14 cellular contexts compared by ENCODE assay signal in the genomic region with DNA sequence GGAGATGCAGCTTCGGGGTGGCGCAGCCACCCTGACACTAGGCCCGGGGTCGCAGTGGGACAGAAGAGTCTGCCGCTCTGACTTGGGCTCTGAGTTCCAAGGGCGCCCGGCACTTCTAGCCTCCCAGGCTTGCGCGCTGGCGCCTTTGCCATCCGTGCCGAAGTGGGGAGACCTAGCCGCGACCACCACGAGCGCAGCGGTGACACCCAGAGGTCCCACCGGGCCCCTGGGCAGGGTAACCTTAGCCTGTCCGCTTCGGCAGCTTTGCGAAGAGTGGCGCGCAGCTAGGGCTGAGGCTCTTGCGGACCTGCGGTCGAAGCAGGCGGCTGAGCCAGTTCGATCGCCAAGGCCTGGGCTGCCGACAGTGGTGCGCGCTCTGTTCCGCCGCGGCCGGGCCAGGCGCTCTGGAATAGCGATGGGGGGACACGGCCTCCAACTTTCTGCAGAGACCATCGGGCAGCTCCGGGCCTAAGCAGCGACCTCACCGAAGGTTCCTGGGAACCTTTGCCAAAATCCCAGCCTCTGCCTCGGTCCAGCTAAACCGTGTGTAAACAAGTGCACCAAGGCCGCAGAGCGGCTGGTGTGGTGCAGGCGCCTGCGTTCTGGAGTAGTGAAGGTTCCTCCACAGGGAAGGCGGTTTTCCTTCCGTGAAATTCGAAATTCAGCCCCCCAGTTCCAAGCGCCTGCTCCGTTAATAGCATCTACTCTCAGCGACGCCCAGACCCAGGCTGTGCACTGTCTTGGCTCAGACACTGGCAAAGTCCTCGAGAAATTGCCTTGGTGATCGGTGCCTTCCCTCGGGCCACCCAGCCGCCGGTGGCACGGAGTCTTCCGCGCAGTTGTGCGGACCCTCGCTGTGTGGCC. TPM values are rescaled to one million over a fixed set of nuclear protein-coding genes. Genes with fewer than 3 reads are reported as not detected.
DNase-seq lines count a peak whose midpoint lies in the region; ATAC-seq and TF ChIP-seq lines count a peak whose summit lies in the region.
"Had no signal": no experiment of that assay in that cellular context is flagged by ENCODE, and none has a peak within 500 bp of the region (broad histone marks: within the 10 kb centered on the region; RNA-seq: fewer than 3 reads in every experiment).

No MANE protein-coding gene starts in this region.

- no TSS peak for BruUV-seq in mammary epithelial cell (replicated peaks; lab: Mats Ljungman, UMichigan)

- no peaks in the 10 kb centered on the region for H3K9me3 ChIP-seq in breast epithelium
- H3K9me3 ChIP-seq in mammary epithelial cell (replicated peaks; ENCODE audit: insufficient read depth, low read length) = no peaks in the 10 kb centered on the region
- H3K9me3 ChIP-seq in thoracic aorta = no peaks in the 10 kb centered on the region
- H3K9me3 ChIP-seq in GM23248 (ENCODE audit: low read depth) = no peaks in the 10 kb centered on the region

- ATAC-seq in naive thymus-derived CD8-positive, alpha-beta T cell = no peak
- ATAC-seq in thoracic aorta (ENCODE audit: insufficient number of reproducible peaks, low FRiP score, low read depth) = no peak
- no peak for ATAC-seq in GM18873 (IDR thresholded peaks at IDR 0.05; ENCODE audit: low FRiP score, unreplicated experiment)
- ATAC-seq in HG03135 (IDR thresholded peaks at IDR 0.05; ENCODE audit: unreplicated experiment) = no peak
- ATAC-seq: stimulated activated memory B cell treated with anti-CD40 and anti-IgM and Interleukin-4, amounts not matched to agents 10 μg/mL and 1 μg/mL and 100 μg/mL, for 72 hours had no signal

- H3K4me3 ChIP-seq in breast epithelium = peak overlapping the region in 2 of 3 donors; percentile 7 to 55
- H3K4me3 ChIP-seq in mammary epithelial cell (replicated peaks in 1 of 3; ENCODE audit: insufficient read depth in 1 of 3, low read depth in 2 of 3, low read length in 3 of 3) = no peak overlapping the region
- H3K4me3 ChIP-seq in thoracic aorta = peak overlapping the region; percentile 30
- H3K4me3 ChIP-seq in GM23248 = no peak overlapping the region

- H3K27ac ChIP-seq in breast epithelium (no peak overlapping the region), mammary epithelial cell (ENCODE audit: insufficient read depth, low read depth, low read length) (no peak overlapping the region), thoracic aorta (no peak overlapping the region), GM23248 (no peak overlapping the region)

- in situ Hi-C loops in mammary epithelial cell (cut with MboI; ENCODE audit: low sequenced_read_pairs in 2 of 2) (no loop called here), GM23248 (cut with MboI) (no loop called here)

- H3K36me3 ChIP-seq in breast epithelium (no peaks in the 10 kb centered on the region), mammary epithelial cell (ENCODE audit: insufficient read depth, low read length) (no peaks in the 10 kb centered on the region), thoracic aorta (no peaks in the 10 kb centered on the region), GM23248 (ENCODE audit: low read depth) (no peaks in the 10 kb centered on the region)

- H3K27ac Mint-ChIP-seq in endothelial cell (ENCODE audit: unreplicated experiment) = no peak overlapping the region
- H3K27ac Mint-ChIP-seq in naive thymus-derived CD8-positive, alpha-beta T cell = no peak overlapping the region
- H3K27ac Mint-ChIP-seq: memory B cell; stimulated activated memory B cell treated with anti-CD40 and anti-IgM and Interleukin-4, amounts not matched to agents 10 μg/mL and 1 μg/mL and 100 μg/mL, for 72 hours had no signal

- H3K27me3 Mint-ChIP-seq in endothelial cell (ENCODE audit: unreplicated experiment) = peaks cover 39% of the 10 kb centered on the region
- H3K27me3 Mint-ChIP-seq in naive thymus-derived CD8-positive, alpha-beta T cell = peaks cover 42 to 89% (median 63%) of the 10 kb centered on the region in 5 donors

- H3F3A ChIP-seq in GM23248 (ENCODE audit: insufficient read depth) = no peaks in the 10 kb centered on the region

- H2AFZ ChIP-seq in mammary epithelial cell (ENCODE audit: low read depth, low read length) (no peak overlapping the region), GM23248 (no peak overlapping the region; the same call in 1 of the 2 replicates)

- dilution Hi-C loops in mammary epithelial cell (cut with HindIII; ENCODE audit: low sequenced_read_pairs) = no loop called here

- CTCF ChIA-PET in mammary epithelial cell (lab: Charles Lee; ENCODE audit: low non-redundant PET) = no interaction called here

- POLR2A ChIA-PET in naive thymus-derived CD8-positive, alpha-beta T cell (lab: Charles Lee) = no interaction called here

- 11% methylated on average over 29 of the region's 66 CpGs for WGBS in mammary epithelial cell (ENCODE audit: low coverage, missing lambda C conversion rate)
- 5 to 8% methylated on average over 64 to 66 of the region's 66 CpGs for WGBS in GM23248 (ENCODE audit: low coverage in 1 of 2, low lambda C conversion rate in 2 of 2, missing lambda C conversion rate in 2 of 2), 2 experiments

- H3K27me3 ChIP-seq in breast epithelium (peaks cover 4 to 99% of the 10 kb centered on the region in 2 donors), mammary epithelial cell (ENCODE audit: insufficient read depth, low read length) (peaks cover 73% of the 10 kb centered on the region), thoracic aorta (replicated peaks; ENCODE audit: insufficient read depth) (peaks cover 17% of the 10 kb centered on the region), GM23248 (replicated peaks; ENCODE audit: insufficient read depth) (peaks cover 94% of the 10 kb centered on the region)

- no peaks in the 10 kb centered on the region for H3K9me2 ChIP-seq in GM23248 (ENCODE audit: insufficient read depth)

- H3K79me2 ChIP-seq in mammary epithelial cell (ENCODE audit: insufficient read depth, low read length) (no peaks in the 10 kb centered on the region), GM23248 (ENCODE audit: insufficient read depth) (no peaks in the 10 kb centered on the region)

- TF ChIP-seq POLR2A in breast epithelium (IDR thresholded peaks at IDR 0.05) = no peak

- no peak for TF ChIP-seq CTCF in breast epithelium (IDR thresholded peaks at IDR 0.05)
- no peak for TF ChIP-seq CTCF in mammary epithelial cell (conservative IDR thresholded peaks at IDR 0.05 in 1 of 2, IDR thresholded peaks at IDR 0.05 in 1 of 2; ENCODE audit: extremely low read depth in 1 of 2, insufficient read depth in 1 of 2, low read depth in 1 of 2, low read length in 2 of 2)
- TF ChIP-seq CTCF in endothelial cell (IDR thresholded peaks at IDR 0.05; ENCODE audit: unreplicated experiment) = no peak
- TF ChIP-seq CTCF in thoracic aorta (IDR thresholded peaks at IDR 0.05) = no peak

- intact Hi-C loops in breast epithelium (cut with DNase I; ENCODE audit: low total_unique reads) = no loop called here
- intact Hi-C loops in mammary epithelial cell (cut with micrococcal nuclease) = no loop called here

- H3K9ac ChIP-seq in mammary epithelial cell (ENCODE audit: insufficient read depth, low read length) (no peak overlapping the region), GM23248 (no peak overlapping the region)

- peaks cover 4 to 9% of the 10 kb centered on the region in 2 donors for H3K4me1 ChIP-seq in breast epithelium
- peaks cover 4% of the 10 kb centered on the region for H3K4me1 ChIP-seq in mammary epithelial cell (ENCODE audit: insufficient read depth, low read length)
- peaks cover 22 to 50% of the 10 kb centered on the region in 2 donors for H3K4me1 ChIP-seq in thoracic aorta (ENCODE audit: control insufficient read depth in 1 of 2, low read depth in 2 of 2)
- no peaks in the 10 kb centered on the region for H3K4me1 ChIP-seq in GM23248 (ENCODE audit: insufficient read depth)

- peaks cover 5% of the 10 kb centered on the region for H3K36me3 Mint-ChIP-seq in endothelial cell (ENCODE audit: low read depth, unreplicated experiment)
- H3K36me3 Mint-ChIP-seq in naive thymus-derived CD8-positive, alpha-beta T cell = peaks cover 2 to 8% (median 6%) of the 10 kb centered on the region in 3 donors
- H3K36me3 Mint-ChIP-seq: memory B cell; stimulated activated memory B cell treated with anti-CD40 and anti-IgM and Interleukin-4, amounts not matched to agents 10 μg/mL and 1 μg/mL and 100 μg/mL, for 72 hours had no signal

- DNase-seq in breast epithelium (ENCODE audit: low spot score in 2 of 2) (no peak), mammary epithelial cell (no peak), endothelial cell (ENCODE audit: low spot score) (peak; percentile 40), thoracic aorta (ENCODE audit: low spot score) (no peak), GM23248 (no peak)
- DNase-seq in naive thymus-derived CD8-positive, alpha-beta T cell = no peak
- DNase-seq: AML-193; central memory CD4-positive, alpha-beta T cell; NCI-H146; stimulated activated CD4-positive, alpha-beta T cell treated with anti-CD3 and anti-CD28 coated beads, Interleukin-15, amount 100 ng/mL, for 24 hours had no signal

- H3K4me3 Mint-ChIP-seq in endothelial cell (ENCODE audit: unreplicated experiment) = no peak overlapping the region
- peak overlapping the region in 6 of 10 donors; percentile 1 to 68 (median 54) for H3K4me3 Mint-ChIP-seq in naive thymus-derived CD8-positive, alpha-beta T cell
- H3K4me3 Mint-ChIP-seq: memory B cell had no signal

- H4K20me1 ChIP-seq in mammary epithelial cell (ENCODE audit: insufficient read depth, low read length) (peaks cover 3% of the 10 kb centered on the region), GM23248 (ENCODE audit: insufficient read depth) (no peaks in the 10 kb centered on the region)

- H3K4me2 ChIP-seq in mammary epithelial cell (ENCODE audit: insufficient read depth, low read depth, low read length) = no peak overlapping the region
- no peak overlapping the region for H3K4me2 ChIP-seq in GM23248 (ENCODE audit: unreplicated experiment)

- H3K4me1 Mint-ChIP-seq in endothelial cell (ENCODE audit: unreplicated experiment) = peaks cover 16% of the 10 kb centered on the region
- peaks cover 5 to 25% (median 20%) of the 10 kb centered on the region in 4 donors for H3K4me1 Mint-ChIP-seq in naive thymus-derived CD8-positive, alpha-beta T cell

- H3K9me3 Mint-ChIP-seq in endothelial cell (ENCODE audit: unreplicated experiment) = peaks cover 4% of the 10 kb centered on the region
- peaks cover 0 to 4% (median 0%) of the 10 kb centered on the region in 9 donors for H3K9me3 Mint-ChIP-seq in naive thymus-derived CD8-positive, alpha-beta T cell

RNA-seq across cellular contexts. Expression of gene TLX3, which starts 7.4 kb away (rescaled TPM):
- not detected for total RNA-seq in breast epithelium
- total RNA-seq in mammary epithelial cell = not detected
- polyA plus RNA-seq in mammary epithelial cell = not detected
- polyA minus RNA-seq in mammary epithelial cell = not detected
- total RNA-seq in endothelial cell (ENCODE audit: unreplicated experiment) = 0.23 TPM
- not detected for total RNA-seq in naive thymus-derived CD8-positive, alpha-beta T cell
- not detected for polyA plus RNA-seq in naive thymus-derived CD8-positive, alpha-beta T cell
- total RNA-seq in thoracic aorta = not detected
- not detected in 2 replicates for total RNA-seq in GM23248 (2014; rRNA removed; shearing (Covaris generic))
- polyA plus RNA-seq in GM23248 (2016; fragmentation: Nextera tagmentation; extraction: Ambion mirVana) = not detected in 2 replicates

Comparison
In these comparisons a context has a peak if more than half of its experiments do, and no peak if none do; other contexts are left out.
1. H3K4me3 ChIP-seq: peak in breast epithelium (2 of 3) and thoracic aorta (single experiment); none in mammary epithelial cell (0 of 3) and GM23248 (single experiment).